15 cellular contexts compared by ENCODE assay signal in genomic region chr2:81481242-81481993, GRCh38.
DNase-seq lines count a peak whose midpoint lies in the region; ATAC-seq and TF ChIP-seq lines count a peak whose summit lies in the region.
"Had no signal": no experiment of that assay in that cellular context is flagged by ENCODE, and none has a peak within 500 bp of the region (broad histone marks: within the 10 kb centered on the region; RNA-seq: fewer than 3 reads in every experiment).

No MANE protein-coding gene starts in this region.

- H3K36me3 ChIP-seq in neuronal stem cell (replicated peaks in 1 of 2; ENCODE audit: control insufficient read depth in 2 of 2, insufficient read depth in 2 of 2, low read length in 2 of 2) = no peaks in the 10 kb centered on the region
- H3K36me3 ChIP-seq in tibial nerve = no peaks in the 10 kb centered on the region
- no peaks in the 10 kb centered on the region for H3K36me3 ChIP-seq in ascending aorta
- H3K36me3 ChIP-seq: suprapubic skin had no signal

- ATAC-seq in GM19455 (IDR thresholded peaks at IDR 0.05; ENCODE audit: unreplicated experiment) = no peak
- ATAC-seq: foreskin keratinocyte; natural killer cell treated with Interleukin-12 subunit alpha and Interleukin-12 subunit beta and Interleukin-15 and Interleukin-18, amount 100 ng/mL, for 72 hours had no signal

- peak overlapping the region; percentile 65 for H4K8ac ChIP-seq in neuronal stem cell (ENCODE audit: low read depth, low read length)

- H2BK120ac ChIP-seq in neuronal stem cell (ENCODE audit: low read depth, low read length) = peak overlapping the region; percentile 61

- H3K9ac ChIP-seq in neuronal stem cell (ENCODE audit: low read depth, low read length, poor library complexity) = peak overlapping the region; percentile 44

- peak overlapping the region; percentile 80 for H3K18ac ChIP-seq in neuronal stem cell (ENCODE audit: low read length)

- H3K14ac ChIP-seq in neuronal stem cell (ENCODE audit: low read length) = peak overlapping the region; percentile 89

- H3K27me3 ChIP-seq in neuronal stem cell (ENCODE audit: control insufficient read depth in 3 of 3, insufficient read depth in 3 of 3, low read depth in 1 of 3, low read length in 3 of 3) (no peaks in the 10 kb centered on the region), tibial nerve (no peaks in the 10 kb centered on the region), ascending aorta (no peaks in the 10 kb centered on the region)
- H3K27me3 ChIP-seq: foreskin keratinocyte, suprapubic skin had no signal

- no peak overlapping the region for H3K4me2 ChIP-seq in neuronal stem cell (ENCODE audit: insufficient read depth, low read length, poor library complexity, severe bottlenecking)

- TF ChIP-seq POLR2A in tibial nerve (IDR thresholded peaks at IDR 0.05) = no peak

- peak overlapping the region; percentile 49 for H2AFZ ChIP-seq in neuronal stem cell (ENCODE audit: low read length)

- WGBS in neuronal stem cell (ENCODE audit: extremely low coverage in 2 of 2, insufficient read length in 2 of 2, insufficient replicate concordance in 1 of 2), 2 donors = no CpG with 5 or more reads among the region's 39 CpGs
- 92 to 93% methylated on average over 26 to 33 of the region's 39 CpGs for whole genome bisulfite sequencing in tibial nerve, 2 donors

- intact Hi-C loops in ascending aorta (cut with DNase I) = no loop called here

- peak overlapping the region; percentile 49 for H2BK15ac ChIP-seq in neuronal stem cell (ENCODE audit: low read length)

- DNase-seq in H4 (ENCODE audit: low spot score) (peak; percentile 91), NCI-H1694 treated with DMSO at 0.1 percent for 48 hours (lab: John Stamatoyannopoulos, UW) (peak; percentile 86), SK-MEL-5 (ENCODE audit: low read depth, low spot score) (peak; percentile 96), neuronal stem cell (ENCODE audit: low spot score) (no peak), tibial nerve (ENCODE audit: low spot score in 2 of 2) (no peak), ascending aorta (ENCODE audit: low spot score in 2 of 2) (no peak)
- no peak for DNase-seq in stimulated activated CD4-positive, alpha-beta T cell treated with anti-CD3 and anti-CD28 coated beads, Interleukin-2, amount 100 ng/mL, for 48 hours
- DNase-seq: activated CD4-positive, alpha-beta T cell treated with anti-CD3 and anti-CD28 coated beads for 1 hour; CD4-positive, CD25-positive, alpha-beta regulatory T cell; foreskin keratinocyte; GF-D8 had no signal

- H3K4me3 ChIP-seq in neuronal stem cell (ENCODE audit: low read length in 2 of 2) (no peak overlapping the region), tibial nerve (no peak overlapping the region), ascending aorta (no peak overlapping the region)
- H3K4me3 ChIP-seq: SK-N-MC, suprapubic skin had no signal

- in situ Hi-C loops in SK-MEL-5 (cut with HindIII; ENCODE audit: low pct_unique_long_range_greater_than_20kb, low sequenced_read_pairs) = no loop called here

- H4K91ac ChIP-seq in neuronal stem cell (ENCODE audit: low read depth, low read length, poor library complexity) = no peak overlapping the region

- H3K4me1 ChIP-seq in neuronal stem cell (ENCODE audit: control insufficient read depth in 2 of 2, insufficient read depth in 1 of 2, low read depth in 1 of 2, low read length in 2 of 2) (no peaks in the 10 kb centered on the region), tibial nerve (no peaks in the 10 kb centered on the region), ascending aorta (no peaks in the 10 kb centered on the region)
- H3K4me1 ChIP-seq: foreskin keratinocyte, suprapubic skin had no signal

- H3K9me3 ChIP-seq in neuronal stem cell (replicated peaks in 1 of 2; ENCODE audit: control insufficient read depth in 2 of 2, insufficient read depth in 1 of 2, low read depth in 1 of 2, low read length in 2 of 2) (peaks cover 0 to 9% of the 10 kb centered on the region in 2 donors), tibial nerve (peaks cover 0 to 12% (median 0%) of the 10 kb centered on the region in 4 donors), ascending aorta (peaks cover 0 to 3% of the 10 kb centered on the region in 2 donors)

- TF ChIP-seq CTCF in tibial nerve (IDR thresholded peaks at IDR 0.05) = no peak
- TF ChIP-seq CTCF in ascending aorta (IDR thresholded peaks at IDR 0.05) = no peak

- peak overlapping the region; percentile 98 for H3K23ac ChIP-seq in neuronal stem cell (ENCODE audit: low read depth, low read length, poor library complexity)

- no peak overlapping the region for H3K4ac ChIP-seq in neuronal stem cell (ENCODE audit: low read length)

- H2BK12ac ChIP-seq in neuronal stem cell (ENCODE audit: low read length) = no peak overlapping the region

- H2BK5ac ChIP-seq in neuronal stem cell (ENCODE audit: low read length) = no peak overlapping the region

- peak overlapping the region; percentile 32 for H2AK5ac ChIP-seq in neuronal stem cell (ENCODE audit: low read depth, low read length)

- peaks cover 4% of the 10 kb centered on the region for H3K79me1 ChIP-seq in neuronal stem cell (ENCODE audit: low read depth, low read length)

- H3K27ac ChIP-seq in neuronal stem cell (replicated peaks; ENCODE audit: low read length) (no peak overlapping the region), tibial nerve (no peak overlapping the region), ascending aorta (no peak overlapping the region)
- H3K27ac ChIP-seq: foreskin keratinocyte, SK-N-MC, suprapubic skin had no signal

- no peak for TF ChIP-seq EP300 in tibial nerve (IDR thresholded peaks at IDR 0.05)

Comparison
In these comparisons a context has a peak if more than half of its experiments do, and no peak if none do; other contexts are left out.
1. DNase-seq: peak in H4 (single experiment), NCI-H1694 treated with DMSO at 0.1 percent for 48 hours (single experiment) and SK-MEL-5 (single experiment); none in neuronal stem cell (single experiment), stimulated activated CD4-positive, alpha-beta T cell treated with anti-CD3 and anti-CD28 coated beads, Interleukin-2, amount 100 ng/mL, for 48 hours (0 of 2), tibial nerve (0 of 2) and ascending aorta (0 of 2).